Comparison of ENCODE assay signal across 1 cellular context in the genomic region with DNA sequence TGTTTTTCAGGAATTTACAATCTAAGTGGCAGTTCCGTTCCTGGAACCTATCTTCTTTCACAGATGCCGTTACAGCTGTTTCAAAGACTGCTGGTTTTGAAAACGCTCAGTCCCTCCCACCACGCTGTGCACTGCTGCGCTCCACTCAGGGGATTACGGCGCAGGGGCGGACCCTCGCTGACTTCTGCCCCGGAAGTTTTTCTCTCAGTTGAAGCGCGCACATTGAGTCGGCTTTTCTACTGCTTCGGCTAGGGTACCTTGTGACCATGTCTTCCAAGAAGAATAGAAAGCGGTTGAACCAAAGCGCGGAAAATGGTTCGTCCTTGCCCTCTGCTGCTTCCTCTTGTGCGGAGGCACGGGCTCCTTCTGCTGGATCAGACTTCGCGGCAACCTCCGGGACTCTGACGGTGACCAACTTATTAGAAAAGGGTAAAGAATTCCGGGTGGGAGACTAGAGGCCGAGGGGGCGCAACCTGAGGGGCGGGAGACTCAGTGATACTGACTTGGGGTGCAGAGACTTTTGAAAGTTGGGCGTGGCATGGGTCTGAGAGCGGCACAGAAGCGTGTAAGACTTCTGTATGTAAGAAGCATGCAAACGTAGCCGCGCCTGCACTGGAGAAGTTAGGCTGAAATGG.
A peak's percentile ranks its signal among the peaks of the same experiment; 100 is the strongest.
TF ChIP-seq lines count a peak whose summit lies in the region.

No MANE protein-coding gene starts in this region.

TF ChIP-seq in HepG2, 621 proteins besides CTCF, POLR2A, EP300 and RAD21 (continued from another document and continues in another):
- TF ChIP-seq, protein P1, sequence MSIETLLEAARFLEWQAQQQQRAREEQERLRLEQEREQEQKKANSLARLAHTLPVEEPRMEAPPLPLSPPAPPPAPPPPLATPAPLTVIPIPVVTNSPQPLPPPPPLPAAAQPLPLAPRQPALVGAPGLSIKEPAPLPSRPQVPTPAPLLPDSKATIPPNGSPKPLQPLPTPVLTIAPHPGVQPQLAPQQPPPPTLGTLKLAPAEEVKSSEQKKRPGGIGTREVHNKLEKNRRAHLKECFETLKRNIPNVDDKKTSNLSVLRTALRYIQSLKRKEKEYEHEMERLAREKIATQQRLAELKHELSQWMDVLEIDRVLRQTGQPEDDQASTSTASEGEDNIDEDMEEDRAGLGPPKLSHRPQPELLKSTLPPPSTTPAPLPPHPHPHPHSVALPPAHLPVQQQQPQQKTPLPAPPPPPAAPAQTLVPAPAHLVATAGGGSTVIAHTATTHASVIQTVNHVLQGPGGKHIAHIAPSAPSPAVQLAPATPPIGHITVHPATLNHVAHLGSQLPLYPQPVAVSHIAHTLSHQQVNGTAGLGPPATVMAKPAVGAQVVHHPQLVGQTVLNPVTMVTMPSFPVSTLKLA (IDR thresholded peaks at IDR 0.05), result peak; percentile 22; the same call in 1 of the 2 replicates
- TF ChIP-seq, protein P2, sequence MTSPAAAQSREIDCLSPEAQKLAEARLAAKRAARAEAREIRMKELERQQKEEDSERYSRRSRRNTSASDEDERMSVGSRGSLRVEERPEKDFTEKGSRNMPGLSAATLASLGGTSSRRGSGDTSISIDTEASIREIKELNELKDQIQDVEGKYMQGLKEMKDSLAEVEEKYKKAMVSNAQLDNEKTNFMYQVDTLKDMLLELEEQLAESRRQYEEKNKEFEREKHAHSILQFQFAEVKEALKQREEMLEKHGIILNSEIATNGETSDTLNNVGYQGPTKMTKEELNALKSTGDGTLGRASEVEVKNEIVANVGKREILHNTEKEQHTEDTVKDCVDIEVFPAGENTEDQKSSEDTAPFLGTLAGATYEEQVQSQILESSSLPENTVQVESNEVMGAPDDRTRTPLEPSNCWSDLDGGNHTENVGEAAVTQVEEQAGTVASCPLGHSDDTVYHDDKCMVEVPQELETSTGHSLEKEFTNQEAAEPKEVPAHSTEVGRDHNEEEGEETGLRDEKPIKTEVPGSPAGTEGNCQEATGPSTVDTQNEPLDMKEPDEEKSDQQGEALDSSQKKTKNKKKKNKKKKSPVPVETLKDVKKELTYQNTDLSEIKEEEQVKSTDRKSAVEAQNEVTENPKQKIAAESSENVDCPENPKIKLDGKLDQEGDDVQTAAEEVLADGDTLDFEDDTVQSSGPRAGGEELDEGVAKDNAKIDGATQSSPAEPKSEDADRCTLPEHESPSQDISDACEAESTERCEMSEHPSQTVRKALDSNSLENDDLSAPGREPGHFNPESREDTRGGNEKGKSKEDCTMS (CRISPR knock-in tag; conservative IDR thresholded peaks at IDR 0.05), result no peak
- TF ChIP-seq, protein P3, sequence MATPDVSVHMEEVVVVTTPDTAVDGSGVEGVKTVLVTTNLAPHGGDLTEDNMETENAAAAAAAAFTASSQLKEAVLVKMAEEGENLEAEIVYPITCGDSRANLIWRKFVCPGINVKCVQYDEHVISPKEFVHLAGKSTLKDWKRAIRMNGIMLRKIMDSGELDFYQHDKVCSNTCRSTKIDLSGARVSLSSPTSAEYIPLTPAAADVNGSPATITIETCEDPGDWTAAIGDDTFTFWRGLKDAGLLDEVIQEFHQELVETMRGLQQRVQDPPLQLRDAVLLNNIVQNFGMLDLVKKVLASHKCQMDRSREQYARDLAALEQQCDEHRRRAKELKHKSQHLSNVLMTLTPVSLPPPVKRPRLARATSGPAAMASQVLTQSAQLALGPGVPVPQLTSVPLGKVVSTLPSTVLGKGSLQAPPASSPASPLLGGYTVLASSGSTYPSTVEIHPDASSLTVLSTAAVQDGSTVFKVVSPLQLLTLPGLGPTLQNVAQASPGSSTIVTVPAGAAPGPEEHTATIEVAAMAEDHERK (CRISPR knock-in tag; IDR thresholded peaks at IDR 0.05; ENCODE audit: low read depth), result no peak
- TF ChIP-seq ZNF724P (CRISPR knock-in tag; IDR thresholded peaks at IDR 0.05; ENCODE audit: borderline replicate concordance) (0 out of 2 replicates have a peak, but pooled peaks have one; percentile 2), MXD4 (CRISPR knock-in tag; IDR thresholded peaks at IDR 0.05) (peak; percentile 31; the same call in 1 of the 2 replicates), MAFK (conservative IDR thresholded peaks at IDR 0.05 in 1 of 2, IDR thresholded peaks at IDR 0.05 in 1 of 2; ENCODE audit: low read length in 2 of 2) (0 out of 4 replicates have a peak, but pooled peaks of 1 of the 2 experiments have one; percentile 34), ZNF768 (CRISPR knock-in tag; IDR thresholded peaks at IDR 0.05) (no peak), NFYB (CRISPR knock-in tag; IDR thresholded peaks at IDR 0.05) (no peak), SRSF1 (optimal IDR thresholded peaks at IDR 0.05; ENCODE audit: low read depth, low read length) (peak; percentile 8), DNMT1 (CRISPR knock-in tag; IDR thresholded peaks at IDR 0.05) (no peak), PRMT3 (CRISPR knock-in tag; IDR thresholded peaks at IDR 0.05; ENCODE audit: borderline replicate concordance, low read depth) (0 out of 2 replicates have a peak, but pooled peaks have one; percentile 26), NFIC (IDR thresholded peaks at IDR 0.05; ENCODE audit: low read length) (no peak), SAFB2 (CRISPR knock-in tag; IDR thresholded peaks at IDR 0.05; ENCODE audit: borderline replicate concordance, low read depth) (0 out of 2 replicates have a peak, but pooled peaks have one; percentile 42), TP53 (CRISPR knock-in tag; conservative IDR thresholded peaks at IDR 0.05) (no peak), ATRX (CRISPR knock-in tag; IDR thresholded peaks at IDR 0.05; ENCODE audit: borderline replicate concordance) (no peak), MED13 (CRISPR knock-in tag; IDR thresholded peaks at IDR 0.05) (no peak), MIER2 (CRISPR knock-in tag; IDR thresholded peaks at IDR 0.05) (0 out of 2 replicates have a peak, but pooled peaks have one; percentile 23), IKZF1 (IDR thresholded peaks at IDR 0.05) (no peak), ZNF496 (CRISPR knock-in tag; IDR thresholded peaks at IDR 0.05; ENCODE audit: insufficient replicate concordance) (no peak), ZFAT (CRISPR knock-in tag; conservative IDR thresholded peaks at IDR 0.05) (no peak), NPAS2 (CRISPR knock-in tag; IDR thresholded peaks at IDR 0.05; ENCODE audit: borderline replicate concordance) (no peak), EED (CRISPR knock-in tag; IDR thresholded peaks at IDR 0.05) (no peak), THAP11 (CRISPR knock-in tag; IDR thresholded peaks at IDR 0.05) (peak; percentile 81), MYC (CRISPR knock-in tag; IDR thresholded peaks at IDR 0.05; ENCODE audit: borderline replicate concordance) (peak; percentile 67; the same call in 1 of the 2 replicates)
- TF ChIP-seq, protein P4, sequence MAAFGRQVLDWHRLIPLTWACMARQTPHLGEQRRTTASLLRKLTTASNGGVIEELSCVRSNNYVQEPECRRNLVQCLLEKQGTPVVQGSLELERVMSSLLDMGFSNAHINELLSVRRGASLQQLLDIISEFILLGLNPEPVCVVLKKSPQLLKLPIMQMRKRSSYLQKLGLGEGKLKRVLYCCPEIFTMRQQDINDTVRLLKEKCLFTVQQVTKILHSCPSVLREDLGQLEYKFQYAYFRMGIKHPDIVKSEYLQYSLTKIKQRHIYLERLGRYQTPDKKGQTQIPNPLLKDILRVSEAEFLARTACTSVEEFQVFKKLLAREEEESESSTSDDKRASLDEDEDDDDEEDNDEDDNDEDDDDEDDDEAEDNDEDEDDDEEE (CRISPR knock-in tag; IDR thresholded peaks at IDR 0.05), result no peak
- TF ChIP-seq, protein P5, sequence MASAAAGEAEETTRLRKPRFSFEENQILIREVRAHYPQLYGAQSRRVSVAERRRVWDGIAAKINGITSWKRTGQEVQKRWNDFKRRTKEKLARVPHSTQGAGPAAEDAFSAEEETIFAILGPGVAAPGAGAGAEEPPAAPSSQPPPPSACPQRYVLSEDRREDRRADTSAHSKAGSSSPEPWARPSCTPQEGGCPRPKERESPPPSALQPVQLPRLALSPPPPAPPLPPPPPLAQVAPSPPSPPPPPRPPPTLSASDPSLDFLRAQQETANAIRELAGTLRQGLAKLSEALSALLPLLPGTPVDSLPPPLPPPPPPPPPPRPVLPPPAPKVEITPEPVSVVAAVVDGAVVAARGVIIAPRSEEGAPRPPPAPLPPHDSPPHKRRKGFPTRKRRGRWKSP (CRISPR knock-in tag; IDR thresholded peaks at IDR 0.05), result 0 out of 2 replicates have a peak, but pooled peaks have one; percentile 5
- TF ChIP-seq, protein P6, sequence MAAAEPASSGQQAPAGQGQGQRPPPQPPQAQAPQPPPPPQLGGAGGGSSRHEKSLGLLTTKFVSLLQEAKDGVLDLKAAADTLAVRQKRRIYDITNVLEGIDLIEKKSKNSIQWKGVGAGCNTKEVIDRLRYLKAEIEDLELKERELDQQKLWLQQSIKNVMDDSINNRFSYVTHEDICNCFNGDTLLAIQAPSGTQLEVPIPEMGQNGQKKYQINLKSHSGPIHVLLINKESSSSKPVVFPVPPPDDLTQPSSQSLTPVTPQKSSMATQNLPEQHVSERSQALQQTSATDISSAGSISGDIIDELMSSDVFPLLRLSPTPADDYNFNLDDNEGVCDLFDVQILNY (CRISPR knock-in tag; conservative IDR thresholded peaks at IDR 0.05), result 0 out of 2 replicates have a peak, but pooled peaks have one; percentile 39
- TF ChIP-seq, protein P7, sequence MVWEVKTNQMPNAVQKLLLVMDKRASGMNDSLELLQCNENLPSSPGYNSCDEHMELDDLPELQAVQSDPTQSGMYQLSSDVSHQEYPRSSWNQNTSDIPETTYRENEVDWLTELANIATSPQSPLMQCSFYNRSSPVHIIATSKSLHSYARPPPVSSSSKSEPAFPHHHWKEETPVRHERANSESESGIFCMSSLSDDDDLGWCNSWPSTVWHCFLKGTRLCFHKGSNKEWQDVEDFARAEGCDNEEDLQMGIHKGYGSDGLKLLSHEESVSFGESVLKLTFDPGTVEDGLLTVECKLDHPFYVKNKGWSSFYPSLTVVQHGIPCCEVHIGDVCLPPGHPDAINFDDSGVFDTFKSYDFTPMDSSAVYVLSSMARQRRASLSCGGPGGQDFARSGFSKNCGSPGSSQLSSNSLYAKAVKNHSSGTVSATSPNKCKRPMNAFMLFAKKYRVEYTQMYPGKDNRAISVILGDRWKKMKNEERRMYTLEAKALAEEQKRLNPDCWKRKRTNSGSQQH (CRISPR knock-in tag; IDR thresholded peaks at IDR 0.05; ENCODE audit: low read depth), result peak; percentile 66; the same call in 1 of the 2 replicates
- TF ChIP-seq, protein P8, sequence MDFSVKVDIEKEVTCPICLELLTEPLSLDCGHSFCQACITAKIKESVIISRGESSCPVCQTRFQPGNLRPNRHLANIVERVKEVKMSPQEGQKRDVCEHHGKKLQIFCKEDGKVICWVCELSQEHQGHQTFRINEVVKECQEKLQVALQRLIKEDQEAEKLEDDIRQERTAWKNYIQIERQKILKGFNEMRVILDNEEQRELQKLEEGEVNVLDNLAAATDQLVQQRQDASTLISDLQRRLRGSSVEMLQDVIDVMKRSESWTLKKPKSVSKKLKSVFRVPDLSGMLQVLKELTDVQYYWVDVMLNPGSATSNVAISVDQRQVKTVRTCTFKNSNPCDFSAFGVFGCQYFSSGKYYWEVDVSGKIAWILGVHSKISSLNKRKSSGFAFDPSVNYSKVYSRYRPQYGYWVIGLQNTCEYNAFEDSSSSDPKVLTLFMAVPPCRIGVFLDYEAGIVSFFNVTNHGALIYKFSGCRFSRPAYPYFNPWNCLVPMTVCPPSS (IDR thresholded peaks at IDR 0.05), result no peak
- TF ChIP-seq, protein P9, sequence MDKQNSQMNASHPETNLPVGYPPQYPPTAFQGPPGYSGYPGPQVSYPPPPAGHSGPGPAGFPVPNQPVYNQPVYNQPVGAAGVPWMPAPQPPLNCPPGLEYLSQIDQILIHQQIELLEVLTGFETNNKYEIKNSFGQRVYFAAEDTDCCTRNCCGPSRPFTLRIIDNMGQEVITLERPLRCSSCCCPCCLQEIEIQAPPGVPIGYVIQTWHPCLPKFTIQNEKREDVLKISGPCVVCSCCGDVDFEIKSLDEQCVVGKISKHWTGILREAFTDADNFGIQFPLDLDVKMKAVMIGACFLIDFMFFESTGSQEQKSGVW (CRISPR knock-in tag; IDR thresholded peaks at IDR 0.05; ENCODE audit: borderline replicate concordance), result no peak
